Comparison of ENCODE assay signal across 25 cellular contexts in genomic region chr5:114416254-114416653, GRCh38. TPM values are rescaled to one million over a fixed set of nuclear protein-coding genes. Genes with fewer than 3 reads are reported as not detected.
"Had no signal": no experiment of that assay in that cellular context is flagged by ENCODE, and none has a peak within 500 bp of the region (broad histone marks: within the 10 kb centered on the region; RNA-seq: fewer than 3 reads in every experiment).

No MANE protein-coding gene starts in this region.

- H3K4me3 ChIP-seq: gastrocnemius medialis, mucosa of descending colon, smooth muscle cell, suprapubic skin, transverse colon, upper lobe of right lung, uterus had no signal

- H3K9me3 ChIP-seq: gastrocnemius medialis, mucosa of descending colon, suprapubic skin, transverse colon, upper lobe of right lung, uterus had no signal

- H3K36me3 ChIP-seq: gastrocnemius medialis, suprapubic skin, transverse colon, upper lobe of right lung, uterus had no signal

- H3K27me3 ChIP-seq: gastrocnemius medialis, suprapubic skin, transverse colon, upper lobe of right lung, uterus had no signal

- H3K79me2 ChIP-seq: parathyroid adenoma had no signal

- H3K4me2 ChIP-seq: smooth muscle cell had no signal

- H2AFZ ChIP-seq: parathyroid adenoma had no signal

- FAIRE-seq: keratinocyte had no signal

- DNase-seq: effector CD8-positive, alpha-beta T cell; endodermal cell; foreskin fibroblast; gastrocnemius medialis; mesenchymal stem cell; mucosa of descending colon; naive B cell; stimulated activated CD4-positive, alpha-beta T cell treated with anti-CD3 and anti-CD28 coated beads, Interleukin-12 subunit alpha, Interleukin-12 subunit beta, amount 100 ng/mL, for 4 hours; stimulated activated CD4-positive, alpha-beta T cell treated with anti-CD3 and anti-CD28 coated beads, Interleukin-1b, Interleukin-23, amount 100 ng/mL, for 48 hours; stimulated activated CD4-positive, alpha-beta T cell treated with anti-CD3 and anti-CD28 coated beads, Interleukin-4, amount 100 ng/mL, for 1 hour; stimulated activated CD8-positive, alpha-beta memory T cell treated with anti-CD3 and anti-CD28 coated beads, Interleukin-4, amount 100 ng/mL, for 48 hours; stimulated activated naive CD4-positive, alpha-beta T cell; stimulated activated naive CD8-positive, alpha-beta T cell treated with anti-CD3 and anti-CD28 coated beads, Interleukin-15, amount 100 ng/mL, for 72 hours; transverse colon; upper lobe of right lung; uterus had no signal

- ATAC-seq: esophagus mucosa; gastrocnemius medialis; mucosa of descending colon; natural killer cell treated with Interleukin-12 subunit alpha and Interleukin-12 subunit beta and Interleukin-15 and Interleukin-18, amount 100 ng/mL, for 72 hours; sciatic nerve; stimulated activated naive CD8-positive, alpha-beta T cell treated with anti-CD3 and anti-CD28 coated beads, Interleukin-15, amount 100 ng/mL, for 72 hours; upper lobe of right lung had no signal

- H3K9ac ChIP-seq: parathyroid adenoma had no signal

- H3K4me1 ChIP-seq: parathyroid adenoma, suprapubic skin, upper lobe of right lung, uterus had no signal

- H3K27ac ChIP-seq: epithelial cell of prostate, gastrocnemius medialis, parathyroid adenoma, suprapubic skin, transverse colon, upper lobe of right lung, uterus had no signal

RNA-seq across cellular contexts. Expression of gene KCNN2, which starts 54.4 kb away (rescaled TPM):
- total RNA-seq: natural killer cell treated with Interleukin-12 subunit alpha and Interleukin-12 subunit beta and Interleukin-15 and Interleukin-18, amount 100 ng/mL, for 72 hours; osteoblast had no signal
